Comparison of ENCODE assay signal across 5 cellular contexts in genomic region chrX:153266140-153266539, GRCh38. TPM values are rescaled to one million over a fixed set of nuclear protein-coding genes. Genes with fewer than 3 reads are reported as not detected.
"Had no signal": no experiment of that assay in that cellular context is flagged by ENCODE, and none has a peak within 500 bp of the region (broad histone marks: within the 10 kb centered on the region; RNA-seq: fewer than 3 reads in every experiment).

No MANE protein-coding gene starts in this region.

RNA-seq across cellular contexts. Expression of gene PNMA6F, which starts 55.4 kb away (rescaled TPM):
- total RNA-seq: GM23248, H4, H7, H9, HFFc6 had no signal
- polyA plus RNA-seq: GM23248 had no signal
